Comparison of ENCODE assay signal across 1 cellular context in genomic region chr5:173201636-173202265, GRCh38.
TF ChIP-seq lines count a peak whose summit lies in the region.

No MANE protein-coding gene starts in this region.

TF ChIP-seq in A549, 52 proteins besides CTCF, POLR2A, EP300 and RAD21 (continued from another document):
- TF ChIP-seq REST (IDR thresholded peaks at IDR 0.05) (no peak), E2F6 (IDR thresholded peaks at IDR 0.05; ENCODE audit: borderline replicate concordance, low read depth) (peak; percentile 52; the same call in 1 of the 2 replicates), RFX5 (IDR thresholded peaks at IDR 0.05) (no peak), PBX3 (IDR thresholded peaks at IDR 0.05) (no peak), CBX8 (IDR thresholded peaks at IDR 0.05) (no peak), GATA3 (IDR thresholded peaks at IDR 0.05; ENCODE audit: borderline replicate concordance) (peak; percentile 49; the same call in 1 of the 2 replicates), HEYL (CRISPR knock-in tag; IDR thresholded peaks at IDR 0.05) (no peak), EHMT2 (IDR thresholded peaks at IDR 0.05; ENCODE audit: low read depth) (no peak), RCOR1 (IDR thresholded peaks at IDR 0.05; ENCODE audit: low read depth, low read length) (no peak), NFE2L2 (conservative IDR thresholded peaks at IDR 0.05; ENCODE audit: low read length) (no peak), SMC3 (IDR thresholded peaks at IDR 0.05) (no peak), NPAS2 (CRISPR knock-in tag; IDR thresholded peaks at IDR 0.05; ENCODE audit: borderline replicate concordance) (no peak), FOSB (CRISPR knock-in tag; IDR thresholded peaks at IDR 0.05) (no peak), HMGXB4 (CRISPR knock-in tag; IDR thresholded peaks at IDR 0.05; ENCODE audit: borderline replicate concordance) (no peak), MAFK (IDR thresholded peaks at IDR 0.05; ENCODE audit: partially characterized antibody) (no peak), BHLHE40 (IDR thresholded peaks at IDR 0.05; ENCODE audit: low read depth, low read length) (no peak), HDAC2 (IDR thresholded peaks at IDR 0.05) (no peak), FOXS1 (CRISPR knock-in tag; IDR thresholded peaks at IDR 0.05) (no peak), ZSCAN20 (CRISPR knock-in tag; IDR thresholded peaks at IDR 0.05) (no peak), POLR2AphosphoS2 (conservative IDR thresholded peaks at IDR 0.05; ENCODE audit: low read length) (no peak), RNF2 (IDR thresholded peaks at IDR 0.05; ENCODE audit: borderline replicate concordance, low read depth) (no peak), MAZ (IDR thresholded peaks at IDR 0.05; ENCODE audit: borderline replicate concordance, low read depth, low read length) (no peak), HOXB13 (CRISPR knock-in tag; IDR thresholded peaks at IDR 0.05; ENCODE audit: low read depth) (no peak), PHF8 (IDR thresholded peaks at IDR 0.05; ENCODE audit: borderline replicate concordance, low read depth) (no peak), HOXA7 (CRISPR knock-in tag; IDR thresholded peaks at IDR 0.05) (no peak), KDM5A (IDR thresholded peaks at IDR 0.05) (no peak), KDM1A (IDR thresholded peaks at IDR 0.05; ENCODE audit: low read depth) (no peak), ZFP36 (IDR thresholded peaks at IDR 0.05; ENCODE audit: borderline replicate concordance, partially characterized antibody) (no peak), MYC (IDR thresholded peaks at IDR 0.05; ENCODE audit: borderline replicate concordance, low read length) (no peak), EHF (CRISPR knock-in tag; IDR thresholded peaks at IDR 0.05) (no peak), ESRRA (IDR thresholded peaks at IDR 0.05; ENCODE audit: borderline replicate concordance, low read length) (peak; percentile 76; the same call in 1 of the 2 replicates), ZNF302 (CRISPR knock-in tag; IDR thresholded peaks at IDR 0.05) (no peak), JUNB (IDR thresholded peaks at IDR 0.05) (peak; percentile 85)
